In the genomic region with DNA sequence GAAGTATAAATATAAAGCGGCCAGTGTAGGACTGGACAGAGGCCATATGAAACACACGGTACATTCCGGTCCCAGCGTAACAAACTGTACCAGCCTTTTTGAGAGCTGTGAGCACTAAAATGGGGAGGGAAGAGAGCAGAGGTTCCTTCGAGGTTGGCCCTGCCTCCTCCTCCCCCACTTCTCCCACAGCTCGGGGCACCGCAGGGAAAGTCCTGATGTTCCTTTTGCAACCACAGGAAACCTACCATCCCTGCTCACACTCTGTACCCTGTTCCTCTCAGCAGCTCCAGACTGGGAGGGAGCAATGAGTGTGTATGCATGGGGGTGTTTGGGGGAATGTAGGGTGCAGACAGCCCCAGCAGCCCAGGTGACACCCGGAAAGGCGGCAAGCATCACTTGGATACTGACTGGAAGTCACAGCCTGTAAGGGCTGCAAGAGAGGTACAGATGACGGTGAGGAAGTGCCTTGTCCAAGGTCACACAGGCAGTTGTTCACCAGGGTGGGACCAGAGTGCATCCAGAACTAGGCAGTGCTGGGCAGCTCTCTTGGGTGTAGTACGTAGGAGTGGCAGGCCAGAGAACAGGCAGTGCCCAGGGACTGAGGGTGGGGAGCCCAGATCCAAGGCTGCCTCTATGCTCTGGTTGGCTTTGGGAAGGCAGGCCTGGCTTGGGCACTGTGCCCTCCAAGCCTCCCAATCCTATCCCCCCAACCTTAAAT, we compare ENCODE assay signal across 1 cellular context.
A peak's percentile ranks its signal among the peaks of the same experiment; 100 is the strongest.
TF ChIP-seq lines count a peak whose summit lies in the region.

No MANE protein-coding gene starts in this region.

TF ChIP-seq in K562, 482 proteins besides CTCF, POLR2A, EP300 and RAD21 (continued from another document):
- TF ChIP-seq ZBTB40 (IDR thresholded peaks at IDR 0.05) (no peak), ZBTB40 (CRISPR knock-in tag; IDR thresholded peaks at IDR 0.05) (no peak), KLF1 (tag; IDR thresholded peaks at IDR 0.05) (no peak), SETDB1 (IDR thresholded peaks at IDR 0.05; ENCODE audit: low read length) (no peak), CAMTA2 (CRISPR knock-in tag; conservative IDR thresholded peaks at IDR 0.05) (no peak)
- TF ChIP-seq, protein P1, sequence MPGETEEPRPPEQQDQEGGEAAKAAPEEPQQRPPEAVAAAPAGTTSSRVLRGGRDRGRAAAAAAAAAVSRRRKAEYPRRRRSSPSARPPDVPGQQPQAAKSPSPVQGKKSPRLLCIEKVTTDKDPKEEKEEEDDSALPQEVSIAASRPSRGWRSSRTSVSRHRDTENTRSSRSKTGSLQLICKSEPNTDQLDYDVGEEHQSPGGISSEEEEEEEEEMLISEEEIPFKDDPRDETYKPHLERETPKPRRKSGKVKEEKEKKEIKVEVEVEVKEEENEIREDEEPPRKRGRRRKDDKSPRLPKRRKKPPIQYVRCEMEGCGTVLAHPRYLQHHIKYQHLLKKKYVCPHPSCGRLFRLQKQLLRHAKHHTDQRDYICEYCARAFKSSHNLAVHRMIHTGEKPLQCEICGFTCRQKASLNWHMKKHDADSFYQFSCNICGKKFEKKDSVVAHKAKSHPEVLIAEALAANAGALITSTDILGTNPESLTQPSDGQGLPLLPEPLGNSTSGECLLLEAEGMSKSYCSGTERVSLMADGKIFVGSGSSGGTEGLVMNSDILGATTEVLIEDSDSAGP (CRISPR knock-in tag; IDR thresholded peaks at IDR 0.05) = 0 out of 2 replicates have a peak, but pooled peaks have one; percentile 11
- TF ChIP-seq, protein P2, sequence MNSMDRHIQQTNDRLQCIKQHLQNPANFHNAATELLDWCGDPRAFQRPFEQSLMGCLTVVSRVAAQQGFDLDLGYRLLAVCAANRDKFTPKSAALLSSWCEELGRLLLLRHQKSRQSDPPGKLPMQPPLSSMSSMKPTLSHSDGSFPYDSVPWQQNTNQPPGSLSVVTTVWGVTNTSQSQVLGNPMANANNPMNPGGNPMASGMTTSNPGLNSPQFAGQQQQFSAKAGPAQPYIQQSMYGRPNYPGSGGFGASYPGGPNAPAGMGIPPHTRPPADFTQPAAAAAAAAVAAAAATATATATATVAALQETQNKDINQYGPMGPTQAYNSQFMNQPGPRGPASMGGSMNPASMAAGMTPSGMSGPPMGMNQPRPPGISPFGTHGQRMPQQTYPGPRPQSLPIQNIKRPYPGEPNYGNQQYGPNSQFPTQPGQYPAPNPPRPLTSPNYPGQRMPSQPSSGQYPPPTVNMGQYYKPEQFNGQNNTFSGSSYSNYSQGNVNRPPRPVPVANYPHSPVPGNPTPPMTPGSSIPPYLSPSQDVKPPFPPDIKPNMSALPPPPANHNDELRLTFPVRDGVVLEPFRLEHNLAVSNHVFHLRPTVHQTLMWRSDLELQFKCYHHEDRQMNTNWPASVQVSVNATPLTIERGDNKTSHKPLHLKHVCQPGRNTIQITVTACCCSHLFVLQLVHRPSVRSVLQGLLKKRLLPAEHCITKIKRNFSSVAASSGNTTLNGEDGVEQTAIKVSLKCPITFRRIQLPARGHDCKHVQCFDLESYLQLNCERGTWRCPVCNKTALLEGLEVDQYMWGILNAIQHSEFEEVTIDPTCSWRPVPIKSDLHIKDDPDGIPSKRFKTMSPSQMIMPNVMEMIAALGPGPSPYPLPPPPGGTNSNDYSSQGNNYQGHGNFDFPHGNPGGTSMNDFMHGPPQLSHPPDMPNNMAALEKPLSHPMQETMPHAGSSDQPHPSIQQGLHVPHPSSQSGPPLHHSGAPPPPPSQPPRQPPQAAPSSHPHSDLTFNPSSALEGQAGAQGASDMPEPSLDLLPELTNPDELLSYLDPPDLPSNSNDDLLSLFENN (IDR thresholded peaks at IDR 0.05; ENCODE audit: low read depth in 2 of 2, low read length in 2 of 2) = no peak
- TF ChIP-seq, protein P3, sequence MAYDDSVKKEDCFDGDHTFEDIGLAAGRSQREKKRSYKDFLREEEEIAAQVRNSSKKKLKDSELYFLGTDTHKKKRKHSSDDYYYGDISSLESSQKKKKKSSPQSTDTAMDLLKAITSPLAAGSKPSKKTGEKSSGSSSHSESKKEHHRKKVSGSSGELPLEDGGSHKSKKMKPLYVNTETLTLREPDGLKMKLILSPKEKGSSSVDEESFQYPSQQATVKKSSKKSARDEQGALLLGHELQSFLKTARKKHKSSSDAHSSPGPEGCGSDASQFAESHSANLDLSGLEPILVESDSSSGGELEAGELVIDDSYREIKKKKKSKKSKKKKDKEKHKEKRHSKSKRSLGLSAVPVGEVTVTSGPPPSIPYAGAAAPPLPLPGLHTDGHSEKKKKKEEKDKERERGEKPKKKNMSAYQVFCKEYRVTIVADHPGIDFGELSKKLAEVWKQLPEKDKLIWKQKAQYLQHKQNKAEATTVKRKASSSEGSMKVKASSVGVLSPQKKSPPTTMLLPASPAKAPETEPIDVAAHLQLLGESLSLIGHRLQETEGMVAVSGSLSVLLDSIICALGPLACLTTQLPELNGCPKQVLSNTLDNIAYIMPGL (CRISPR knock-in tag; IDR thresholded peaks at IDR 0.05) = no peak
